Comparison of ENCODE assay signal across 19 cellular contexts in the genomic region with DNA sequence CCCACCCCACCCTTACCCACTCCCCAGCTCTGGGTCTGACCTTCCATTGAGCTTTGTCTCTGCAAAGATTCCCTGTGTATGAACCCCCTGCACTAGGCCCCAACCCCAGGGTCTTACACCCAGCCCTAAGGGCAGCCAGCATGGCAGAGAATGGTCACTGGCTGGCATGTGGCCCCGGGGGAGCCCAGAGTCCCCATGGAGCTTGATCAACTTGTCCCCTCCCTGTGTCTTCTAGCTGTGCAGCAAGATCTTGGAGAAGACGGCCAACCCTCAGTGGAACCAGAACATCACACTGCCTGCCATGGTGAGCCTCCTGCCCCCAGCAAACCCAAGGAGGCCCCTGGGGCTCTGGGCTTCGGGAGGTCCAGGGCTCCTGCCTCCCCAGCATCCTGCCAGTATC.
DNase-seq lines count a peak whose midpoint lies in the region; ATAC-seq and TF ChIP-seq lines count a peak whose summit lies in the region.
"Had no signal": no experiment of that assay in that cellular context is flagged by ENCODE, and none has a peak within 500 bp of the region (broad histone marks: within the 10 kb centered on the region; RNA-seq: fewer than 3 reads in every experiment).

No MANE protein-coding gene starts in this region.

- no peaks in the 10 kb centered on the region for H3K4me1 ChIP-seq in endodermal cell (ENCODE audit: control insufficient read depth, insufficient read depth, low read length)
- H3K4me1 ChIP-seq in body of pancreas = no peaks in the 10 kb centered on the region
- H3K4me1 ChIP-seq: A549 had no signal

- DNase-seq in activated effector memory CD4-positive, alpha-beta T cell treated with anti-CD3 and anti-CD28 coated beads, Interleukin-2, amount 50 U/mL, for 16 hours = peak; percentile 41
- DNase-seq in activated effector memory CD4-positive, alpha-beta T cell treated with Interleukin-2 at 50 U/mL for 16 hours = no peak
- DNase-seq in endodermal cell (peak; percentile 24), posterior vena cava (ENCODE audit: low spot score) (peak; percentile 29), body of pancreas (no peak), GM10248 (ENCODE audit: extremely low spot score) (no peak)
- DNase-seq in stimulated activated CD4-positive, alpha-beta T cell treated with anti-CD3 and anti-CD28 coated beads, Interleukin-12 subunit alpha, Interleukin-12 subunit beta, amount 100 ng/mL, for 4 hours = no peak
- DNase-seq: AML-193; CD4-positive, alpha-beta memory T cell; DMS153; DMS79; GDM1; HFFc6; IMR-90 had no signal

- no peak for ATAC-seq in body of pancreas
- ATAC-seq: A549, GM23338, HCT116 had no signal

- H3K4me3 ChIP-seq in endodermal cell (ENCODE audit: low read length) (no peak overlapping the region), body of pancreas (no peak overlapping the region)
- H3K4me3 ChIP-seq: A549, GM23338 had no signal

- CTCF ChIA-PET in GM10248 (lab: Yijun Ruan, JAX) = interaction anchor here (1.0 to 5.0 kb wide), 3 partner anchors 12 to 24 kb away, joined by 3 to 39 read pairs (median 4); no protein-coding TSS in a partner anchor

- no peaks in the 10 kb centered on the region for H3K36me3 Mint-ChIP-seq in endodermal cell (ENCODE audit: low read depth)
- H3K36me3 Mint-ChIP-seq: CD4-positive, alpha-beta memory T cell had no signal

- H3K27ac ChIP-seq in endodermal cell (ENCODE audit: low read depth, low read length) (no peak overlapping the region), body of pancreas (no peak overlapping the region)
- H3K27ac ChIP-seq: 22Rv1, A549, C4-2B had no signal

- H3K4me3 Mint-ChIP-seq in endodermal cell = no peak overlapping the region
- H3K4me3 Mint-ChIP-seq: CD4-positive, alpha-beta memory T cell; GM23338; HFFc6 had no signal

- POLR2A ChIA-PET in GM10248 (lab: Yijun Ruan, JAX) = no interaction called here

- intact Hi-C loops in posterior vena cava (cut with DNase I) (no loop called here), body of pancreas (cut with DNase I) (no loop called here)

- no peaks in the 10 kb centered on the region for H3K27me3 ChIP-seq in endodermal cell (ENCODE audit: control insufficient read depth, insufficient read depth, low read length, poor library complexity, severe bottlenecking)
- H3K27me3 ChIP-seq in body of pancreas = no peaks in the 10 kb centered on the region

- WGBS in endodermal cell (ENCODE audit: insufficient coverage in 1 of 2, insufficient read length in 1 of 2), 2 experiments = 67 to 89% methylated on average over 1 to 3 of the region's 3 CpGs
- 33 to 93% methylated on average over 1 to 3 of the region's 3 CpGs for WGBS in body of pancreas, 2 donors

- no peaks in the 10 kb centered on the region for H3K9me3 ChIP-seq in endodermal cell (ENCODE audit: control insufficient read depth, low read length)
- H3K9me3 ChIP-seq in body of pancreas = no peaks in the 10 kb centered on the region
- H3K9me3 ChIP-seq: A549 had no signal

- H3K36me3 ChIP-seq in endodermal cell (ENCODE audit: control insufficient read depth, insufficient read depth, low read length) = no peaks in the 10 kb centered on the region
- no peaks in the 10 kb centered on the region for H3K36me3 ChIP-seq in body of pancreas (replicated peaks in 1 of 2; ENCODE audit: insufficient read depth in 1 of 2, low read depth in 2 of 2)

- no peaks in the 10 kb centered on the region for H3K4me1 Mint-ChIP-seq in endodermal cell
- H3K4me1 Mint-ChIP-seq: CD4-positive, alpha-beta memory T cell had no signal

- no peaks in the 10 kb centered on the region for H3K27me3 Mint-ChIP-seq in endodermal cell (ENCODE audit: insufficient read depth)

- no peak overlapping the region for H3K27ac Mint-ChIP-seq in endodermal cell
- H3K27ac Mint-ChIP-seq: CD4-positive, alpha-beta memory T cell; GM23338; HFFc6 had no signal

- TF ChIP-seq POLR2A in body of pancreas (IDR thresholded peaks at IDR 0.05) = no peak

- H3K9me3 Mint-ChIP-seq in endodermal cell = no peaks in the 10 kb centered on the region
- H3K9me3 Mint-ChIP-seq: CD4-positive, alpha-beta memory T cell; GM23338; HFFc6 had no signal

- TF ChIP-seq CTCF in endodermal cell (conservative IDR thresholded peaks at IDR 0.05) (no peak), body of pancreas (IDR thresholded peaks at IDR 0.05) (no peak), GM10248 (IDR thresholded peaks at IDR 0.05; ENCODE audit: control extremely low read depth, extremely low read depth, low read depth, missing control alignments) (no peak)

- H3K9ac ChIP-seq in endodermal cell (ENCODE audit: extremely low read depth, low read length, poor library complexity, severe bottlenecking) = no peak overlapping the region

Comparison
In these comparisons a context has a peak if more than half of its experiments do, and no peak if none do; other contexts are left out.
1. DNase-seq: peak in activated effector memory CD4-positive, alpha-beta T cell treated with anti-CD3 and anti-CD28 coated beads, Interleukin-2, amount 50 U/mL, for 16 hours (single experiment), endodermal cell (single experiment) and posterior vena cava (single experiment); none in activated effector memory CD4-positive, alpha-beta T cell treated with Interleukin-2 at 50 U/mL for 16 hours (single experiment), stimulated activated CD4-positive, alpha-beta T cell treated with anti-CD3 and anti-CD28 coated beads, Interleukin-12 subunit alpha, Interleukin-12 subunit beta, amount 100 ng/mL, for 4 hours (single experiment), body of pancreas (0 of 4) and GM10248 (single experiment).